Comparison of ENCODE assay signal across 11 cellular contexts in the genomic region with DNA sequence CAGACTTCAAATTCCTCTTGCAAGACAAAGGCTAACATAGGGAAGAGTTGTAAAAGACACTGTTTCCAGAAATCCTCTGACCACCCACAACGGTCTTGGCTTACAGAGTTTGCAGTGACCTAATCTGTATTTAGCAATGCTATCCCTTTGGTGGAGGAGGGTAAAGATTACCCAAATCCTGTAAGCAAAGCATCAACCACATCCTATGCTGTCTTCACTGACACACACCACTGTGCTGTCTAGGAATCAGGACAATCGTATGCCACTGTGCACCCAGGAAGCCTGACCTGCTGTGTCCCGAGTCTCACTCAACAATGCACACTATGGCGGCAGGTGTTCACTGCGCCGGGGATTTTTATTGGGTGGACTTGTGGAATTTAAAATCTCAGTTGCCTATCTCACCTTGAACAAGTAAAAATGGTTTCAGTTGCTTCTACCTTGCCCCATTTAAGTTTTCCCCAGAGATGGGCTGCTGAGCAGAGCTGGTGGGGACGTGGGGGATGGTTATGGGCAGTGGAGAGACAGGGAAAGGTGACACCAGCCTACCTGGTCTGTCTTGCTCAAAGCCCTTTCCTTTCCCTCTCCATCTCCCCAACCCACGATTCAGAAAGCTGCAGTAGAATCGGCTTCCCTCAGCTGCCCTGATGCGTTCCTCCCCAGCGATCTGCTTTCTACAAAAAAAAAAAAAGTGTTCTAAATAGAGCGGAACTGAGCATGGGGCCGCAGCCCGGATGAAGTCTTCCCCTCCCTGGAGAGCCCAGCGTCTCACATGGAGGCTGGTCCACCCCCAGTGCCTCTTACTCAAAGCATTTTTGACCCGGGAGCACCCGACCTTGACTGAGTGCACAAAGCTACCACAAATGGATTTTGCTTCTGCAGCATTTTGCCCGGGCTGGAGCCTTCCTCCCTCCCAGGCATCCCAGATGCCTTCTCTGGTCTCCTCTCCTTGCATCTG.
A peak's percentile ranks its signal among the peaks of the same experiment; 100 is the strongest.
DNase-seq lines count a peak whose midpoint lies in the region; ATAC-seq, FAIRE-seq and TF ChIP-seq lines count a peak whose summit lies in the region.
"Had no signal": no experiment of that assay in that cellular context is flagged by ENCODE, and none has a peak within 500 bp of the region (broad histone marks: within the 10 kb centered on the region; RNA-seq: fewer than 3 reads in every experiment).

No MANE protein-coding gene starts in this region.

- FAIRE-seq in HTR-8/SVneo (lab: Jason Lieb, UNC): peak; percentile 49
- FAIRE-seq: endothelial cell of umbilical vein had no signal

- CTCF ChIA-PET in activated CD4-positive, alpha-beta T cell treated with anti-CD3 and anti-CD28 coated beads, Interleukin-2, amount 10 ng/mL, durations not matched to agents 7 days and 5 days (lab: Charles Lee): no interaction called here

- H3K9me3 ChIP-seq in right atrium auricular region (no peaks in the 10 kb centered on the region), aorta (ENCODE audit: control insufficient read depth, low read length) (no peaks in the 10 kb centered on the region)
- H3K9me3 ChIP-seq: BE2C, HAP-1 had no signal

- H3K36me3 ChIP-seq in right atrium auricular region: no peaks in the 10 kb centered on the region
- H3K36me3 ChIP-seq in aorta (ENCODE audit: control insufficient read depth in 1 of 2, insufficient read depth in 2 of 2, low read length in 1 of 2): no peaks in the 10 kb centered on the region
- H3K36me3 ChIP-seq: BE2C, HAP-1 had no signal

- H3K27ac ChIP-seq in right atrium auricular region (no peak overlapping the region), aorta (ENCODE audit: low read depth in 1 of 2, low read length in 2 of 2) (no peak overlapping the region)

- H3K36me3 Mint-ChIP-seq in activated CD4-positive, alpha-beta T cell treated with anti-CD3 and anti-CD28 coated beads, Interleukin-2, amount 10 ng/mL, durations not matched to agents 7 days and 5 days (ENCODE audit: low read depth): no peaks in the 10 kb centered on the region
- H3K36me3 Mint-ChIP-seq in activated T-cell treated with anti-CD3 and anti-CD28 coated beads, Interleukin-2, amount 50 U/mL, for 4 hours (ENCODE audit: insufficient read depth): no peaks in the 10 kb centered on the region

- no peak overlapping the region for H3K27ac Mint-ChIP-seq in activated CD4-positive, alpha-beta T cell treated with anti-CD3 and anti-CD28 coated beads, Interleukin-2, amount 10 ng/mL, durations not matched to agents 7 days and 5 days

- no peaks in the 10 kb centered on the region for H3K4me1 ChIP-seq in right atrium auricular region
- H3K4me1 ChIP-seq in aorta (ENCODE audit: control insufficient read depth in 1 of 2, insufficient read depth in 2 of 2, low read length in 2 of 2): no peaks in the 10 kb centered on the region
- H3K4me1 ChIP-seq: BE2C, HAP-1 had no signal

- no peaks in the 10 kb centered on the region for H3K27me3 Mint-ChIP-seq in activated CD4-positive, alpha-beta T cell treated with anti-CD3 and anti-CD28 coated beads, Interleukin-2, amount 10 ng/mL, durations not matched to agents 7 days and 5 days
- no peaks in the 10 kb centered on the region for H3K27me3 Mint-ChIP-seq in activated T-cell treated with anti-CD3 and anti-CD28 coated beads, Interleukin-2, amount 50 U/mL, for 4 hours (ENCODE audit: low read depth)

- H3K4me1 Mint-ChIP-seq in activated CD4-positive, alpha-beta T cell treated with anti-CD3 and anti-CD28 coated beads, Interleukin-2, amount 10 ng/mL, durations not matched to agents 7 days and 5 days: no peaks in the 10 kb centered on the region
- H3K4me1 Mint-ChIP-seq in activated T-cell treated with anti-CD3 and anti-CD28 coated beads, Interleukin-2, amount 50 U/mL, for 4 hours (ENCODE audit: low read depth): no peaks in the 10 kb centered on the region

- ATAC-seq in Right ventricle myocardium superior (ENCODE audit: poor library complexity) (peak; percentile 41), aorta (ENCODE audit: low FRiP score) (peak; percentile 43)
- no peak for ATAC-seq in activated T-cell treated with anti-CD3 and anti-CD28 coated beads, Interleukin-2, amount 50 U/mL, for 4 hours

- intact Hi-C loops in Right ventricle myocardium superior (cut with DNase I) (no loop called here), aorta (cut with DNase I) (no loop called here)

- POLR2A ChIA-PET in activated CD4-positive, alpha-beta T cell treated with anti-CD3 and anti-CD28 coated beads, Interleukin-2, amount 10 ng/mL, durations not matched to agents 7 days and 5 days (lab: Charles Lee): interaction anchor here (0.7 kb wide), 1 partner anchor 1029 kb away, joined by 14 read pairs; no protein-coding TSS in a partner anchor

- DNase-seq in Right ventricle myocardium superior (no peak), right atrium auricular region (ENCODE audit: low spot score) (no peak), HTR-8/SVneo (ENCODE audit: insufficient read length, low spot score) (no peak), epithelial cell of esophagus (ENCODE audit: low read depth) (peak; percentile 41), aorta (no peak)
- DNase-seq in activated CD4-positive, alpha-beta T cell treated with anti-CD3 and anti-CD28 coated beads for 4 hours: no peak
- no peak for DNase-seq in activated CD4-positive, alpha-beta T cell treated with anti-CD3 and anti-CD28 coated beads, Interleukin-2, amount 10 ng/mL, durations not matched to agents 7 days and 5 days
- no peak for DNase-seq in activated T-cell treated with anti-CD3 and anti-CD28 coated beads, Interleukin-2, amount 50 U/mL, for 4 hours
- DNase-seq: BE2C had no signal

- no peaks in the 10 kb centered on the region for H3K9me3 Mint-ChIP-seq in activated CD4-positive, alpha-beta T cell treated with anti-CD3 and anti-CD28 coated beads, Interleukin-2, amount 10 ng/mL, durations not matched to agents 7 days and 5 days
- no peaks in the 10 kb centered on the region for H3K9me3 Mint-ChIP-seq in activated T-cell treated with anti-CD3 and anti-CD28 coated beads, Interleukin-2, amount 50 U/mL, for 4 hours

- H3K27me3 ChIP-seq in right atrium auricular region: no peaks in the 10 kb centered on the region
- no peaks in the 10 kb centered on the region for H3K27me3 ChIP-seq in aorta (ENCODE audit: control insufficient read depth in 1 of 2, insufficient read depth in 2 of 2, low read length in 1 of 2)
- H3K27me3 ChIP-seq: BE2C had no signal

- H3K4me3 ChIP-seq in right atrium auricular region (no peak overlapping the region), epithelial cell of esophagus (ENCODE audit: low read length) (no peak overlapping the region), aorta (ENCODE audit: low read length in 2 of 2) (no peak overlapping the region)
- H3K4me3 ChIP-seq: HAP-1 had no signal

- H3K4me3 Mint-ChIP-seq in activated CD4-positive, alpha-beta T cell treated with anti-CD3 and anti-CD28 coated beads, Interleukin-2, amount 10 ng/mL, durations not matched to agents 7 days and 5 days: no peak overlapping the region
- no peak overlapping the region for H3K4me3 Mint-ChIP-seq in activated T-cell treated with anti-CD3 and anti-CD28 coated beads, Interleukin-2, amount 50 U/mL, for 4 hours

- TF ChIP-seq CTCF in right atrium auricular region (IDR thresholded peaks at IDR 0.05) (no peak), epithelial cell of esophagus (IDR thresholded peaks at IDR 0.05; ENCODE audit: insufficient read depth, low read depth, low read length, missing control alignments) (no peak)

- WGBS in aorta, 2 donors: 52 to 69% methylated on average over 17 to 18 of the region's 18 CpGs

Comparison
In these comparisons a context has a peak if more than half of its experiments do, and no peak if none do; other contexts are left out.
1. ATAC-seq: peak in Right ventricle myocardium superior (single experiment) and aorta (single experiment); none in activated T-cell treated with anti-CD3 and anti-CD28 coated beads, Interleukin-2, amount 50 U/mL, for 4 hours (0 of 2).